In the genomic region with DNA sequence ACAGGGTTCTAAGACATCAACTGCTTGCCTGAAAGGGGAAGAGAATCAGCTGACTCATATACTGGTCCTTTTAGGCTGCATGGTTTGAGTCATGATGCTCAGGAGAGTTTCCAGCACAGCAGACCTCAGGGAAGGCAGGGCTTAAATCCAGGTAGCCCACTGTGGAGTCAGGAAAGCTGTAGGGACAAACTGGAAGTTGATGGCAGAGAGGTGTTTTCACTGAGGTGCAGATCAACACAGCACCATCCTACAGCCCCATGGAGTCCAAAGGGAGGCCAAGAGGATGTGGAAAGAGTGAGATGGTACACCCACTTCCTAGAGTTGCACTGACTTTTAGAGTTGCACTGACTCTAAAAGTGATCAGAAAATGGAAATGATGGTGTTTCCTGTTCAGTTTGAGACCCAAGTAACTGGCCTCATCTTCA, we compare ENCODE assay signal across 8 cellular contexts.
DNase-seq lines count a peak whose midpoint lies in the region; ATAC-seq and TF ChIP-seq lines count a peak whose summit lies in the region.

No MANE protein-coding gene starts in this region.

- H3K27me3 ChIP-seq in hepatocyte = no peaks in the 10 kb centered on the region

- H3K4me2 ChIP-seq in hepatocyte = no peak overlapping the region

- H3K4me1 Mint-ChIP-seq in CD14-positive monocyte = peaks cover 50% of the 10 kb centered on the region

- H3K27me3 Mint-ChIP-seq in CD14-positive monocyte (ENCODE audit: low read depth in 3 of 3) = peaks cover 0 to 1% (median 0%) of the 10 kb centered on the region in 3 donors

- peaks cover 0 to 2% (median 0%) of the 10 kb centered on the region in 7 donors for H3K9me3 Mint-ChIP-seq in CD14-positive monocyte

- ATAC-seq in GM21381 (IDR thresholded peaks at IDR 0.05; ENCODE audit: unreplicated experiment) (peak; percentile 48), SK-N-SH treated with all-trans-retinoic acid at 6 μM for 48 hours (no peak), HG02970 (IDR thresholded peaks at IDR 0.05; ENCODE audit: low FRiP score, unreplicated experiment) (no peak)

- H3K9me2 ChIP-seq in hepatocyte (replicated peaks; ENCODE audit: insufficient read depth) = no peaks in the 10 kb centered on the region

- intact Hi-C loops in CD14-positive monocyte (cut with micrococcal nuclease) = no loop called here

- no peak overlapping the region for H3K4me3 ChIP-seq in hepatocyte

- H3K4me1 ChIP-seq in hepatocyte (ENCODE audit: insufficient read depth) = no peaks in the 10 kb centered on the region

- no peaks in the 10 kb centered on the region for H3K79me2 ChIP-seq in hepatocyte

- peak overlapping the region in 6 of 7 donors; percentile 54 to 92 (median 75) for H3K27ac Mint-ChIP-seq in CD14-positive monocyte

- no peak for TF ChIP-seq CTCF in CD14-positive monocyte (IDR thresholded peaks at IDR 0.05)
- no peak for TF ChIP-seq CTCF in hepatocyte (IDR thresholded peaks at IDR 0.05; ENCODE audit: poor library complexity)

- no peaks in the 10 kb centered on the region for H3K9me3 ChIP-seq in hepatocyte (ENCODE audit: low read depth)

- no peaks in the 10 kb centered on the region for H3K36me3 ChIP-seq in hepatocyte (replicated peaks; ENCODE audit: insufficient read depth, low read depth)

- H4K20me1 ChIP-seq in hepatocyte (ENCODE audit: insufficient read depth, poor library complexity, severe bottlenecking) = no peaks in the 10 kb centered on the region

- peak overlapping the region; percentile 60 for H3K27ac ChIP-seq in epithelial cell of prostate
- H3K27ac ChIP-seq in hepatocyte = no peak overlapping the region

- DNase-seq in CD14-positive monocyte (ENCODE audit: low spot score) (peak; percentile 55), HK-2 (ENCODE audit: unreplicated experiment) (peak; percentile 20), epithelial cell of prostate (ENCODE audit: low read depth, low spot score) (peak; percentile 34), NCI-H82 treated with DMSO at 0.1 percent for 48 hours (lab: John Stamatoyannopoulos, UW; ENCODE audit: unreplicated experiment) (no peak), hepatocyte (ENCODE audit: low spot score) (no peak)

- H2AFZ ChIP-seq in hepatocyte = no peak overlapping the region

- H3K36me3 Mint-ChIP-seq in CD14-positive monocyte = peaks cover 4 to 5% of the 10 kb centered on the region in 2 donors

- no peak overlapping the region for H3K4me3 Mint-ChIP-seq in CD14-positive monocyte

TF ChIP-seq in SK-N-SH treated with all-trans-retinoic acid at 6 μM for 48 hours, 23 proteins besides CTCF, POLR2A, EP300 and RAD21:
- TF ChIP-seq SNAI2 (CRISPR knock-in tag; IDR thresholded peaks at IDR 0.05) (no peak), TCF4 (CRISPR knock-in tag; IDR thresholded peaks at IDR 0.05; ENCODE audit: borderline replicate concordance) (no peak), ARNTL (CRISPR knock-in tag; IDR thresholded peaks at IDR 0.05; ENCODE audit: borderline replicate concordance, low read depth) (no peak), CSDC2 (CRISPR knock-in tag; IDR thresholded peaks at IDR 0.05) (no peak), ZNF565 (CRISPR knock-in tag; conservative IDR thresholded peaks at IDR 0.05; ENCODE audit: low read depth) (no peak), RARB (CRISPR knock-in tag; IDR thresholded peaks at IDR 0.05) (no peak), PPARA (CRISPR knock-in tag; IDR thresholded peaks at IDR 0.05; ENCODE audit: borderline replicate concordance) (no peak), ISL1 (CRISPR knock-in tag; IDR thresholded peaks at IDR 0.05) (no peak), OSR1 (CRISPR knock-in tag; IDR thresholded peaks at IDR 0.05) (no peak), ZNF8 (CRISPR knock-in tag; IDR thresholded peaks at IDR 0.05) (no peak), ZC3H10 (CRISPR knock-in tag; IDR thresholded peaks at IDR 0.05) (no peak), ESRRG (CRISPR knock-in tag; IDR thresholded peaks at IDR 0.05) (no peak), ZFP30 (CRISPR knock-in tag; IDR thresholded peaks at IDR 0.05) (no peak)
- TF ChIP-seq, protein P1, sequence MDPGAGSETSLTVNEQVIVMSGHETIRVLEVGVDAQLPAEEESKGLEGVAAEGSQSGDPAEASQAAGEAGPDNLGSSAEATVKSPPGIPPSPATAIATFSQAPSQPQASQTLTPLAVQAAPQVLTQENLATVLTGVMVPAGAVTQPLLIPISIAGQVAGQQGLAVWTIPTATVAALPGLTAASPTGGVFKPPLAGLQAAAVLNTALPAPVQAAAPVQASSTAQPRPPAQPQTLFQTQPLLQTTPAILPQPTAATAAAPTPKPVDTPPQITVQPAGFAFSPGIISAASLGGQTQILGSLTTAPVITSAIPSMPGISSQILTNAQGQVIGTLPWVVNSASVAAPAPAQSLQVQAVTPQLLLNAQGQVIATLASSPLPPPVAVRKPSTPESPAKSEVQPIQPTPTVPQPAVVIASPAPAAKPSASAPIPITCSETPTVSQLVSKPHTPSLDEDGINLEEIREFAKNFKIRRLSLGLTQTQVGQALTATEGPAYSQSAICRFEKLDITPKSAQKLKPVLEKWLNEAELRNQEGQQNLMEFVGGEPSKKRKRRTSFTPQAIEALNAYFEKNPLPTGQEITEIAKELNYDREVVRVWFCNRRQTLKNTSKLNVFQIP (CRISPR knock-in tag; IDR thresholded peaks at IDR 0.05; ENCODE audit: borderline replicate concordance, low read depth) = no peak
- TF ChIP-seq, protein P2, sequence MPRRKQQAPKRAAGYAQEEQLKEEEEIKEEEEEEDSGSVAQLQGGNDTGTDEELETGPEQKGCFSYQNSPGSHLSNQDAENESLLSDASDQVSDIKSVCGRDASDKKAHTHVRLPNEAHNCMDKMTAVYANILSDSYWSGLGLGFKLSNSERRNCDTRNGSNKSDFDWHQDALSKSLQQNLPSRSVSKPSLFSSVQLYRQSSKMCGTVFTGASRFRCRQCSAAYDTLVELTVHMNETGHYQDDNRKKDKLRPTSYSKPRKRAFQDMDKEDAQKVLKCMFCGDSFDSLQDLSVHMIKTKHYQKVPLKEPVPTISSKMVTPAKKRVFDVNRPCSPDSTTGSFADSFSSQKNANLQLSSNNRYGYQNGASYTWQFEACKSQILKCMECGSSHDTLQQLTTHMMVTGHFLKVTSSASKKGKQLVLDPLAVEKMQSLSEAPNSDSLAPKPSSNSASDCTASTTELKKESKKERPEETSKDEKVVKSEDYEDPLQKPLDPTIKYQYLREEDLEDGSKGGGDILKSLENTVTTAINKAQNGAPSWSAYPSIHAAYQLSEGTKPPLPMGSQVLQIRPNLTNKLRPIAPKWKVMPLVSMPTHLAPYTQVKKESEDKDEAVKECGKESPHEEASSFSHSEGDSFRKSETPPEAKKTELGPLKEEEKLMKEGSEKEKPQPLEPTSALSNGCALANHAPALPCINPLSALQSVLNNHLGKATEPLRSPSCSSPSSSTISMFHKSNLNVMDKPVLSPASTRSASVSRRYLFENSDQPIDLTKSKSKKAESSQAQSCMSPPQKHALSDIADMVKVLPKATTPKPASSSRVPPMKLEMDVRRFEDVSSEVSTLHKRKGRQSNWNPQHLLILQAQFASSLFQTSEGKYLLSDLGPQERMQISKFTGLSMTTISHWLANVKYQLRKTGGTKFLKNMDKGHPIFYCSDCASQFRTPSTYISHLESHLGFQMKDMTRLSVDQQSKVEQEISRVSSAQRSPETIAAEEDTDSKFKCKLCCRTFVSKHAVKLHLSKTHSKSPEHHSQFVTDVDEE (CRISPR knock-in tag; IDR thresholded peaks at IDR 0.05) = no peak
- TF ChIP-seq, protein P3, sequence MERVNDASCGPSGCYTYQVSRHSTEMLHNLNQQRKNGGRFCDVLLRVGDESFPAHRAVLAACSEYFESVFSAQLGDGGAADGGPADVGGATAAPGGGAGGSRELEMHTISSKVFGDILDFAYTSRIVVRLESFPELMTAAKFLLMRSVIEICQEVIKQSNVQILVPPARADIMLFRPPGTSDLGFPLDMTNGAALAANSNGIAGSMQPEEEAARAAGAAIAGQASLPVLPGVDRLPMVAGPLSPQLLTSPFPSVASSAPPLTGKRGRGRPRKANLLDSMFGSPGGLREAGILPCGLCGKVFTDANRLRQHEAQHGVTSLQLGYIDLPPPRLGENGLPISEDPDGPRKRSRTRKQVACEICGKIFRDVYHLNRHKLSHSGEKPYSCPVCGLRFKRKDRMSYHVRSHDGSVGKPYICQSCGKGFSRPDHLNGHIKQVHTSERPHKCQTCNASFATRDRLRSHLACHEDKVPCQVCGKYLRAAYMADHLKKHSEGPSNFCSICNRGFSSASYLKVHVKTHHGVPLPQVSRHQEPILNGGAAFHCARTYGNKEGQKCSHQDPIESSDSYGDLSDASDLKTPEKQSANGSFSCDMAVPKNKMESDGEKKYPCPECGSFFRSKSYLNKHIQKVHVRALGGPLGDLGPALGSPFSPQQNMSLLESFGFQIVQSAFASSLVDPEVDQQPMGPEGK (CRISPR knock-in tag; IDR thresholded peaks at IDR 0.05; ENCODE audit: borderline replicate concordance) = no peak
- TF ChIP-seq, protein P4, sequence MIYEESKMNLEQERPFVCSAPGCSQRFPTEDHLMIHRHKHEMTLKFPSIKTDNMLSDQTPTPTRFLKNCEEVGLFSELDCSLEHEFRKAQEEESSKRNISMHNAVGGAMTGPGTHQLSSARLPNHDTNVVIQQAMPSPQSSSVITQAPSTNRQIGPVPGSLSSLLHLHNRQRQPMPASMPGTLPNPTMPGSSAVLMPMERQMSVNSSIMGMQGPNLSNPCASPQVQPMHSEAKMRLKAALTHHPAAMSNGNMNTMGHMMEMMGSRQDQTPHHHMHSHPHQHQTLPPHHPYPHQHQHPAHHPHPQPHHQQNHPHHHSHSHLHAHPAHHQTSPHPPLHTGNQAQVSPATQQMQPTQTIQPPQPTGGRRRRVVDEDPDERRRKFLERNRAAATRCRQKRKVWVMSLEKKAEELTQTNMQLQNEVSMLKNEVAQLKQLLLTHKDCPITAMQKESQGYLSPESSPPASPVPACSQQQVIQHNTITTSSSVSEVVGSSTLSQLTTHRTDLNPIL (CRISPR knock-in tag; IDR thresholded peaks at IDR 0.05; ENCODE audit: low read depth) = no peak
- TF ChIP-seq, protein P5, sequence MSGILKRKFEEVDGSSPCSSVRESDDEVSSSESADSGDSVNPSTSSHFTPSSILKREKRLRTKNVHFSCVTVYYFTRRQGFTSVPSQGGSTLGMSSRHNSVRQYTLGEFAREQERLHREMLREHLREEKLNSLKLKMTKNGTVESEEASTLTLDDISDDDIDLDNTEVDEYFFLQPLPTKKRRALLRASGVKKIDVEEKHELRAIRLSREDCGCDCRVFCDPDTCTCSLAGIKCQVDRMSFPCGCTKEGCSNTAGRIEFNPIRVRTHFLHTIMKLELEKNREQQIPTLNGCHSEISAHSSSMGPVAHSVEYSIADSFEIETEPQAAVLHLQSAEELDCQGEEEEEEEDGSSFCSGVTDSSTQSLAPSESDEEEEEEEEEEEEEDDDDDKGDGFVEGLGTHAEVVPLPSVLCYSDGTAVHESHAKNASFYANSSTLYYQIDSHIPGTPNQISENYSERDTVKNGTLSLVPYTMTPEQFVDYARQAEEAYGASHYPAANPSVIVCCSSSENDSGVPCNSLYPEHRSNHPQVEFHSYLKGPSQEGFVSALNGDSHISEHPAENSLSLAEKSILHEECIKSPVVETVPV (CRISPR knock-in tag; IDR thresholded peaks at IDR 0.05) = no peak

Comparison
In these comparisons a context has a peak if more than half of its experiments do, and no peak if none do; other contexts are left out.
1. DNase-seq: peak in CD14-positive monocyte (single experiment), HK-2 (single experiment) and epithelial cell of prostate (single experiment); none in NCI-H82 treated with DMSO at 0.1 percent for 48 hours (single experiment) and hepatocyte (single experiment).